ENCODE assay signal across 7 cellular contexts in the genomic region with DNA sequence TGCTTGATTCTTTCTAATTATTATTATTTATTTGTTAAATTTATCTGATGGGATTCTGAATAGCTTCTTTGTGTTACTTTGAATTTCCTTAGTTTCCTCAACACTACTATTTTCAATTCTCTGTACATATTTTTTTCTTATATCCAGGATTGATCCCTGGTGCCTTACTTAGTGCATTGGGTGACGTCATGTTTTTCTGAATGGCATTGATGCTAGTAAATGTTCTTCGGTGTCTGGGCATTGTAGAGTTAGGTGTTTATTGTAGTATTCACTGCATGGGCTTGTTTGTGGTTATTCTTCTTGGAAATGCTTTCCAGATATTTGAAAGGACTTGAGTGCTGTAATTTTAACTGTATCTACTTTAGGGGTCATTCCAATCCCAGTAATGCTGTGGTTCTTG.
"Had no signal": no experiment of that assay in that cellular context is flagged by ENCODE, and none has a peak within 500 bp of the region (broad histone marks: within the 10 kb centered on the region; RNA-seq: fewer than 3 reads in every experiment).

No MANE protein-coding gene starts in this region.

- FAIRE-seq: G401.6, GM12878, GM12892, GM18507, GM19239 had no signal

- DNase-seq: GDM1, GF-D8 had no signal

- H3K4me3 ChIP-seq: GM12878 had no signal

- ATAC-seq: GM12878 had no signal
